In the genomic region with DNA sequence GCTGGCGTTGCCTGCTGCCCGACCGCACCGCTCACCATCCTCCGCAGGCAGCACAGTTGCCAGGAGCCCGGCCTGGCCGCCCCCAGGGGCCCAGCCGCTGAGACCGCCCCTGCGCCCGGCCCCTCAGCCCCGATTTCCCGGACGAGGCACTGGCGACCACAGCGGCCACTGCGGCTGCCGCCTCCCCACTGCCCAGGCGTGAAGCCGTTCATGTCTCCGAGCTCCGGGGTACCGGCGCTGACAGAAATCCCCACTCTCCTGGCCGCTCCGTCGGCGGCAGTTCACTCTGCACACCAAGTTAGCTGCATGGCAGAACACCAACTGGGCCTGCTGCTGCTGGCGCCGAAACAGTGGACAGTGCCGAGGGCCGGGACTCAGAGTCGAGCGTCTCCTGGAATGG, we compare ENCODE assay signal across 1 cellular context.
TF ChIP-seq lines count a peak whose summit lies in the region.

No MANE protein-coding gene starts in this region.

TF ChIP-seq in GM23338, 12 proteins besides CTCF, POLR2A, EP300 and RAD21 (continued from another document):
- TF ChIP-seq, protein P1, sequence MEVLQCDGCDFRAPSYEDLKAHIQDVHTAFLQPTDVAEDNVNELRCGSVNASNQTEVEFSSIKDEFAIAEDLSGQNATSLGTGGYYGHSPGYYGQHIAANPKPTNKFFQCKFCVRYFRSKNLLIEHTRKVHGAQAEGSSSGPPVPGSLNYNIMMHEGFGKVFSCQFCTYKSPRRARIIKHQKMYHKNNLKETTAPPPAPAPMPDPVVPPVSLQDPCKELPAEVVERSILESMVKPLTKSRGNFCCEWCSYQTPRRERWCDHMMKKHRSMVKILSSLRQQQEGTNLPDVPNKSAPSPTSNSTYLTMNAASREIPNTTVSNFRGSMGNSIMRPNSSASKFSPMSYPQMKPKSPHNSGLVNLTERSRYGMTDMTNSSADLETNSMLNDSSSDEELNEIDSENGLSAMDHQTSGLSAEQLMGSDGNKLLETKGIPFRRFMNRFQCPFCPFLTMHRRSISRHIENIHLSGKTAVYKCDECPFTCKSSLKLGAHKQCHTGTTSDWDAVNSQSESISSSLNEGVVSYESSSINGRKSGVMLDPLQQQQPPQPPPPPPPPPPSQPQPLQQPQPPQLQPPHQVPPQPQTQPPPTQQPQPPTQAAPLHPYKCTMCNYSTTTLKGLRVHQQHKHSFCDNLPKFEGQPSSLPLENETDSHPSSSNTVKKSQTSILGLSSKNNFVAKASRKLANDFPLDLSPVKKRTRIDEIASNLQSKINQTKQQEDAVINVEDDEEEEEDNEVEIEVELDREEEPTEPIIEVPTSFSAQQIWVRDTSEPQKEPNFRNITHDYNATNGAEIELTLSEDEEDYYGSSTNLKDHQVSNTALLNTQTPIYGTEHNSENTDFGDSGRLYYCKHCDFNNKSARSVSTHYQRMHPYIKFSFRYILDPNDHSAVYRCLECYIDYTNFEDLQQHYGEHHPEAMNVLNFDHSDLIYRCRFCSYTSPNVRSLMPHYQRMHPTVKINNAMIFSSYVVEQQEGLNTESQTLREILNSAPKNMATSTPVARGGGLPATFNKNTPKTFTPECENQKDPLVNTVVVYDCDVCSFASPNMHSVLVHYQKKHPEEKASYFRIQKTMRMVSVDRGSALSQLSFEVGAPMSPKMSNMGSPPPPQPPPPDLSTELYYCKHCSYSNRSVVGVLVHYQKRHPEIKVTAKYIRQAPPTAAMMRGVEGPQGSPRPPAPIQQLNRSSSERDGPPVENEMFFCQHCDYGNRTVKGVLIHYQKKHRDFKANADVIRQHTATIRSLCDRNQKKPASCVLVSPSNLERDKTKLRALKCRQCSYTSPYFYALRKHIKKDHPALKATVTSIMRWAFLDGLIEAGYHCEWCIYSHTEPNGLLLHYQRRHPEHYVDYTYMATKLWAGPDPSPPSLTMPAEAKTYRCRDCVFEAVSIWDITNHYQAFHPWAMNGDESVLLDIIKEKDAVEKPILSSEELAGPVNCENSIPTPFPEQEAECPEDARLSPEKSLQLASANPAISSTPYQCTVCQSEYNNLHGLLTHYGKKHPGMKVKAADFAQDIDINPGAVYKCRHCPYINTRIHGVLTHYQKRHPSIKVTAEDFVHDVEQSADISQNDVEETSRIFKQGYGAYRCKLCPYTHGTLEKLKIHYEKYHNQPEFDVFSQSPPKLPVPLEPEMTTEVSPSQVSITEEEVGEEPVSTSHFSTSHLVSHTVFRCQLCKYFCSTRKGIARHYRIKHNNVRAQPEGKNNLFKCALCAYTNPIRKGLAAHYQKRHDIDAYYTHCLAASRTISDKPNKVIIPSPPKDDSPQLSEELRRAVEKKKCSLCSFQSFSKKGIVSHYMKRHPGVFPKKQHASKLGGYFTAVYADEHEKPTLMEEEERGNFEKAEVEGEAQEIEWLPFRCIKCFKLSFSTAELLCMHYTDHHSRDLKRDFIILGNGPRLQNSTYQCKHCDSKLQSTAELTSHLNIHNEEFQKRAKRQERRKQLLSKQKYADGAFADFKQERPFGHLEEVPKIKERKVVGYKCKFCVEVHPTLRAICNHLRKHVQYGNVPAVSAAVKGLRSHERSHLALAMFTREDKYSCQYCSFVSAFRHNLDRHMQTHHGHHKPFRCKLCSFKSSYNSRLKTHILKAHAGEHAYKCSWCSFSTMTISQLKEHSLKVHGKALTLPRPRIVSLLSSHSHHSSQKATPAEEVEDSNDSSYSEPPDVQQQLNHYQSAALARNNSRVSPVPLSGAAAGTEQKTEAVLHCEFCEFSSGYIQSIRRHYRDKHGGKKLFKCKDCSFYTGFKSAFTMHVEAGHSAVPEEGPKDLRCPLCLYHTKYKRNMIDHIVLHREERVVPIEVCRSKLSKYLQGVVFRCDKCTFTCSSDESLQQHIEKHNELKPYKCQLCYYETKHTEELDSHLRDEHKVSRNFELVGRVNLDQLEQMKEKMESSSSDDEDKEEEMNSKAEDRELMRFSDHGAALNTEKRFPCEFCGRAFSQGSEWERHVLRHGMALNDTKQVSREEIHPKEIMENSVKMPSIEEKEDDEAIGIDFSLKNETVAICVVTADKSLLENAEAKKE (CRISPR knock-in tag; IDR thresholded peaks at IDR 0.05) = no peak
- TF ChIP-seq ZNF331 (CRISPR knock-in tag; IDR thresholded peaks at IDR 0.05; ENCODE audit: low read depth) = no peak
- TF ChIP-seq, protein P2, sequence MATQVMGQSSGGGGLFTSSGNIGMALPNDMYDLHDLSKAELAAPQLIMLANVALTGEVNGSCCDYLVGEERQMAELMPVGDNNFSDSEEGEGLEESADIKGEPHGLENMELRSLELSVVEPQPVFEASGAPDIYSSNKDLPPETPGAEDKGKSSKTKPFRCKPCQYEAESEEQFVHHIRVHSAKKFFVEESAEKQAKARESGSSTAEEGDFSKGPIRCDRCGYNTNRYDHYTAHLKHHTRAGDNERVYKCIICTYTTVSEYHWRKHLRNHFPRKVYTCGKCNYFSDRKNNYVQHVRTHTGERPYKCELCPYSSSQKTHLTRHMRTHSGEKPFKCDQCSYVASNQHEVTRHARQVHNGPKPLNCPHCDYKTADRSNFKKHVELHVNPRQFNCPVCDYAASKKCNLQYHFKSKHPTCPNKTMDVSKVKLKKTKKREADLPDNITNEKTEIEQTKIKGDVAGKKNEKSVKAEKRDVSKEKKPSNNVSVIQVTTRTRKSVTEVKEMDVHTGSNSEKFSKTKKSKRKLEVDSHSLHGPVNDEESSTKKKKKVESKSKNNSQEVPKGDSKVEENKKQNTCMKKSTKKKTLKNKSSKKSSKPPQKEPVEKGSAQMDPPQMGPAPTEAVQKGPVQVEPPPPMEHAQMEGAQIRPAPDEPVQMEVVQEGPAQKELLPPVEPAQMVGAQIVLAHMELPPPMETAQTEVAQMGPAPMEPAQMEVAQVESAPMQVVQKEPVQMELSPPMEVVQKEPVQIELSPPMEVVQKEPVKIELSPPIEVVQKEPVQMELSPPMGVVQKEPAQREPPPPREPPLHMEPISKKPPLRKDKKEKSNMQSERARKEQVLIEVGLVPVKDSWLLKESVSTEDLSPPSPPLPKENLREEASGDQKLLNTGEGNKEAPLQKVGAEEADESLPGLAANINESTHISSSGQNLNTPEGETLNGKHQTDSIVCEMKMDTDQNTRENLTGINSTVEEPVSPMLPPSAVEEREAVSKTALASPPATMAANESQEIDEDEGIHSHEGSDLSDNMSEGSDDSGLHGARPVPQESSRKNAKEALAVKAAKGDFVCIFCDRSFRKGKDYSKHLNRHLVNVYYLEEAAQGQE (IDR thresholded peaks at IDR 0.05; ENCODE audit: unreplicated experiment) = no peak
- TF ChIP-seq POLR2AphosphoS5 (IDR thresholded peaks at IDR 0.05; ENCODE audit: low read depth) = no peak
- no peak for TF ChIP-seq EZH2phosphoT487 (IDR thresholded peaks at IDR 0.05; ENCODE audit: unreplicated experiment)
- TF ChIP-seq JUNB (IDR thresholded peaks at IDR 0.05; ENCODE audit: unreplicated experiment) = no peak
TF ChIP-seq in GM23338: peak in this region for 0.
